Comparison of ENCODE assay signal across 8 cellular contexts in genomic region chr2:714005-714741, GRCh38. TPM values are rescaled to one million over a fixed set of nuclear protein-coding genes. Genes with fewer than 3 reads are reported as not detected.
A peak's percentile ranks its signal among the peaks of the same experiment; 100 is the strongest.
DNase-seq lines count a peak whose midpoint lies in the region; ATAC-seq lines count a peak whose summit lies in the region.

No MANE protein-coding gene starts in this region.

- no peaks in the 10 kb centered on the region for H3K4me1 Mint-ChIP-seq in activated CD4-positive, alpha-beta T cell treated with anti-CD3 and anti-CD28 coated beads for 36 hours

- ATAC-seq in activated CD4-positive, alpha-beta T cell treated with anti-CD3 and anti-CD28 coated beads for 36 hours: peak; percentile 68
- ATAC-seq in GM21381 (IDR thresholded peaks at IDR 0.05; ENCODE audit: unreplicated experiment) (peak; percentile 95), HG03469 (IDR thresholded peaks at IDR 0.05; ENCODE audit: unreplicated experiment) (peak; percentile 96)

- CTCF ChIA-PET in activated CD4-positive, alpha-beta T cell treated with anti-CD3 and anti-CD28 coated beads for 36 hours (lab: Charles Lee): no interaction called here

- H3K27me3 Mint-ChIP-seq in activated CD4-positive, alpha-beta T cell treated with anti-CD3 and anti-CD28 coated beads for 36 hours: peaks cover 17% of the 10 kb centered on the region

- DNase-seq in activated CD4-positive, alpha-beta T cell treated with anti-CD3 and anti-CD28 coated beads for 36 hours: peak; percentile 71
- DNase-seq in activated CD4-positive, alpha-beta T cell treated with anti-CD3 and anti-CD28 coated beads for 1 hour: no peak
- DNase-seq in NCI-H524 treated with DMSO at 0.1 percent for 48 hours (lab: John Stamatoyannopoulos, UW): peak; percentile 26
- DNase-seq in amniotic stem cell (lab: John Stamatoyannopoulos, UW): peak; percentile 17
- peak; percentile 68 for DNase-seq in iPS-NIHi11 (ENCODE audit: low spot score)
- DNase-seq in stimulated activated CD8-positive, alpha-beta memory T cell treated with anti-CD3 and anti-CD28 coated beads, Interleukin-2, amount 100 ng/mL, for 48 hours (ENCODE audit: low read depth in 2 of 2): peak; percentile 18 to 30

- H3K36me3 Mint-ChIP-seq in activated CD4-positive, alpha-beta T cell treated with anti-CD3 and anti-CD28 coated beads for 36 hours (ENCODE audit: low read depth): no peaks in the 10 kb centered on the region

- POLR2A ChIA-PET in activated CD4-positive, alpha-beta T cell treated with anti-CD3 and anti-CD28 coated beads for 36 hours (lab: Charles Lee): no interaction called here

- H3K4me3 Mint-ChIP-seq in activated CD4-positive, alpha-beta T cell treated with anti-CD3 and anti-CD28 coated beads for 36 hours: no peak overlapping the region

- intact Hi-C loops in activated CD4-positive, alpha-beta T cell treated with anti-CD3 and anti-CD28 coated beads for 36 hours (cut with DNase I, micrococcal nuclease): loop anchor here (1.0 to 10.0 kb wide), 3 partner anchors 421 to 841 kb away; no protein-coding TSS in a partner anchor

- H3K9me3 Mint-ChIP-seq in activated CD4-positive, alpha-beta T cell treated with anti-CD3 and anti-CD28 coated beads for 36 hours (ENCODE audit: low read depth): no peaks in the 10 kb centered on the region

- no peak overlapping the region for H3K27ac Mint-ChIP-seq in activated CD4-positive, alpha-beta T cell treated with anti-CD3 and anti-CD28 coated beads for 36 hours

RNA-seq across cellular contexts. Expression of gene TMEM18, which starts 37.0 kb away (rescaled TPM):
- total RNA-seq in activated CD4-positive, alpha-beta T cell treated with anti-CD3 and anti-CD28 coated beads for 36 hours: 10 to 100 TPM; 27.0 to 27.1 TPM
